Comparison of ENCODE assay signal across 8 cellular contexts in the genomic region with DNA sequence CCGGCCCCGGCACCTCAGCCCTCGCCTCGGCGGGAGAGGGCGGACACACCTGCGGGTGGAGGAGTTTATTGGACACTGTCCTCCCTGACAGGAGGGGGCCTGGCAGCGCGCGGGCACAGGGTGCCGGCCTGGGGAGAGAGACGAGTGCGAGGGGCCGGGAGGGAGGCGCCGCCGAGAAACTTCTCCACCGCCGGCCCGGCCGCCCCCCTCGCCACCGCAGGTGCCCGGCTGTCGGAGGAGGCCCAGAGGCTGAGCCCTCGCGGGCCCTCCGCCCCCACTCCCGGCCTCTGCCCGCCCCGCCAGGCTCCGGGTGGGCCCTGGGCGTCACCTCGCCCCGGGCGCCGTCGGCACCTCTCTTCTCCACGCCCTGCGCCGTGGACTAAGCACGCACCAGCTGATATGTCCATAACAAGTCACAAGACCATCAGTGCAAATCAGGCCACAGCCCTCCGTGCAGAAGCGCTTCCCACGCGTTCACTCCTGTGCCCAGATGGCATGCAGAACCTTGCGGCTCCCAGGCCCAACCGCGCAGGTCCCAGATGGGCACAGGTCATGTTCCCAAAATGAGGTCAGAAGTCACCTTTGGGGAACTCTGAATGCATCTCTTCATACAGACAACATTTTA.
DNase-seq lines count a peak whose midpoint lies in the region; ATAC-seq and TF ChIP-seq lines count a peak whose summit lies in the region.

No MANE protein-coding gene starts in this region.

- H3K27ac ChIP-seq in ascending aorta (no peak overlapping the region), left lung (no peak overlapping the region), thoracic aorta (no peak overlapping the region)

- TF ChIP-seq CTCF in ascending aorta (IDR thresholded peaks at IDR 0.05) (no peak), left lung (IDR thresholded peaks at IDR 0.05) (no peak), thoracic aorta (IDR thresholded peaks at IDR 0.05) (no peak)

- intact Hi-C loops in ascending aorta (cut with DNase I) = loop anchor here (10.0 kb wide), 1 partner anchor 60 kb away; no protein-coding TSS in a partner anchor
- intact Hi-C loops in left lung (cut with DNase I) = no loop called here

- H3K4me1 ChIP-seq in ascending aorta (peaks cover 0 to 4% of the 10 kb centered on the region in 2 donors), left lung (peaks cover 0 to 15% of the 10 kb centered on the region in 2 donors), thoracic aorta (ENCODE audit: control insufficient read depth in 1 of 2, low read depth in 2 of 2) (peaks cover 0 to 7% of the 10 kb centered on the region in 2 donors)

- peaks cover 8% of the 10 kb centered on the region for H3K27me3 ChIP-seq in ascending aorta
- peaks cover 15 to 95% of the 10 kb centered on the region in 2 donors for H3K27me3 ChIP-seq in left lung
- no peaks in the 10 kb centered on the region for H3K27me3 ChIP-seq in thoracic aorta (replicated peaks; ENCODE audit: insufficient read depth)
- no peaks in the 10 kb centered on the region for H3K27me3 ChIP-seq in MG63

- no peaks in the 10 kb centered on the region for H3K9me3 ChIP-seq in ascending aorta
- no peaks in the 10 kb centered on the region for H3K9me3 ChIP-seq in left lung
- H3K9me3 ChIP-seq in thoracic aorta = no peaks in the 10 kb centered on the region
- H3K9me3 ChIP-seq in MG63 = no peaks in the 10 kb centered on the region

- ATAC-seq in left lung = peak; percentile 24
- ATAC-seq in thoracic aorta (ENCODE audit: insufficient number of reproducible peaks, low FRiP score, low read depth) = no peak
- ATAC-seq in HG02852 (IDR thresholded peaks at IDR 0.05; ENCODE audit: unreplicated experiment) = no peak

- peak; percentile 88 for DNase-seq in NCI-H510A treated with DMSO at 0.1 percent for 48 hours (lab: John Stamatoyannopoulos, UW)
- DNase-seq in NCI-H510A (lab: John Stamatoyannopoulos, UW) = no peak
- DNase-seq in ascending aorta (ENCODE audit: low spot score in 2 of 2) = no peak
- no peak for DNase-seq in left lung
- no peak for DNase-seq in thoracic aorta (ENCODE audit: low spot score)
- DNase-seq in anterior cingulate cortex (lab: John Stamatoyannopoulos, UW) = no peak
- DNase-seq in MG63 = no peak

- H3K36me3 ChIP-seq in ascending aorta (no peaks in the 10 kb centered on the region), left lung (no peaks in the 10 kb centered on the region), thoracic aorta (no peaks in the 10 kb centered on the region), MG63 (no peaks in the 10 kb centered on the region)

- H3K4me3 ChIP-seq in ascending aorta (peak overlapping the region; percentile 53 to 60), left lung (peak overlapping the region; percentile 15 to 38), thoracic aorta (peak overlapping the region; percentile 53), MG63 (no peak overlapping the region)
